In genomic region chr10:58512470-58513188, GRCh38 we compare ENCODE assay signal across 7 cellular contexts. TPM values are rescaled to one million over a fixed set of nuclear protein-coding genes. Genes with fewer than 3 reads are reported as not detected.
DNase-seq lines count a peak whose midpoint lies in the region; ATAC-seq and TF ChIP-seq lines count a peak whose summit lies in the region.

Gene BICC1 (plus strand): TSS chr10:58512872. CDS start chr10:58513144, 272 bp downstream.

- H3K27ac Mint-ChIP-seq in natural killer cell treated with Interleukin-12 subunit alpha and Interleukin-12 subunit beta and Interleukin-15 and Interleukin-18, amount 100 ng/mL, for 72 hours: no peak within 1 kb of the TSS

- H3K27me3 Mint-ChIP-seq in natural killer cell treated with Interleukin-12 subunit alpha and Interleukin-12 subunit beta and Interleukin-15 and Interleukin-18, amount 100 ng/mL, for 72 hours: peaks cover 12 to 28% of the 10 kb centered on the region in 2 donors

- no peak for TF ChIP-seq CTCF in GM13976 (IDR thresholded peaks at IDR 0.05; ENCODE audit: borderline replicate concordance, control extremely low read depth, extremely low read depth, insufficient read depth, missing control alignments)

- H3K4me1 Mint-ChIP-seq in natural killer cell treated with Interleukin-12 subunit alpha and Interleukin-12 subunit beta and Interleukin-15 and Interleukin-18, amount 100 ng/mL, for 72 hours (ENCODE audit: low read depth in 2 of 2): peaks cover 6 to 7% of the 10 kb centered on the region in 2 donors

- DNase-seq in GM13976 (ENCODE audit: low spot score) (peak; percentile 36), HuH-7.5 (ENCODE audit: low spot score) (peak; percentile 47), germinal center (ENCODE audit: low spot score) (peak; percentile 21)
- peak; percentile 52 for DNase-seq in activated CD8-positive, alpha-beta memory T cell treated with anti-CD3 and anti-CD28 coated beads, Interleukin-2, amount 50 U/mL, for 48 hours
- no peak for DNase-seq in natural killer cell treated with Interleukin-12 subunit alpha and Interleukin-12 subunit beta and Interleukin-15 and Interleukin-18, amount 100 ng/mL, for 72 hours (ENCODE audit: low spot score)

- in situ Hi-C loops in GM13976 (cut with MboI; ENCODE audit: low sequenced_read_pairs, unreplicated experiment): no loop called here

- ATAC-seq in natural killer cell treated with Interleukin-12 subunit alpha and Interleukin-12 subunit beta and Interleukin-15 and Interleukin-18, amount 100 ng/mL, for 72 hours: peak; percentile 48 to 69
- no peak for ATAC-seq in GM18519 (IDR thresholded peaks at IDR 0.05; ENCODE audit: low FRiP score, unreplicated experiment)
- no peak for ATAC-seq in GM18873 (IDR thresholded peaks at IDR 0.05; ENCODE audit: low FRiP score, unreplicated experiment)

- peak within 1 kb of the TSS; percentile 53 for H3K4me3 Mint-ChIP-seq in natural killer cell treated with Interleukin-12 subunit alpha and Interleukin-12 subunit beta and Interleukin-15 and Interleukin-18, amount 100 ng/mL, for 72 hours

- no peaks in the 10 kb centered on the region for H3K9me3 Mint-ChIP-seq in natural killer cell treated with Interleukin-12 subunit alpha and Interleukin-12 subunit beta and Interleukin-15 and Interleukin-18, amount 100 ng/mL, for 72 hours

- peaks cover 7% of the 10 kb centered on the region for H3K36me3 Mint-ChIP-seq in natural killer cell treated with Interleukin-12 subunit alpha and Interleukin-12 subunit beta and Interleukin-15 and Interleukin-18, amount 100 ng/mL, for 72 hours

RNA-seq across cellular contexts. Expression of gene BICC1, which starts in this region (rescaled TPM):
- total RNA-seq in natural killer cell treated with Interleukin-12 subunit alpha and Interleukin-12 subunit beta and Interleukin-15 and Interleukin-18, amount 100 ng/mL, for 72 hours: under 1 TPM in 1 of 2 donors, not detected in 1; 0.26 TPM

Comparison
In these comparisons a context has a peak if more than half of its experiments do, and no peak if none do; other contexts are left out.
1. Peak in ATAC-seq in natural killer cell treated with Interleukin-12 subunit alpha and Interleukin-12 subunit beta and Interleukin-15 and Interleukin-18, amount 100 ng/mL, for 72 hours; RNA of the gene not detected or under 1 TPM.